8 cellular contexts compared by ENCODE assay signal in genomic region chr12:53999596-54000104, GRCh38. TPM values are rescaled to one million over a fixed set of nuclear protein-coding genes. Genes with fewer than 3 reads are reported as not detected.
A peak's percentile ranks its signal among the peaks of the same experiment; 100 is the strongest.
DNase-seq lines count a peak whose midpoint lies in the region; ATAC-seq and TF ChIP-seq lines count a peak whose summit lies in the region.

No MANE protein-coding gene starts in this region.

- H2AFZ ChIP-seq in neuron (ENCODE audit: low read depth, low read length): peak overlapping the region; percentile 57

- no peaks in the 10 kb centered on the region for H3K9me3 ChIP-seq in neuron (ENCODE audit: low read length)

- no peaks in the 10 kb centered on the region for H3K36me3 ChIP-seq in neuron (ENCODE audit: insufficient read depth, low read length)

- no peak for ATAC-seq in HG03457 (IDR thresholded peaks at IDR 0.05; ENCODE audit: unreplicated experiment)

- H3K36me3 Mint-ChIP-seq in brain: no peaks in the 10 kb centered on the region

- TF ChIP-seq CTCF in brain (conservative IDR thresholded peaks at IDR 0.05): no peak
- TF ChIP-seq CTCF in GM13976 (IDR thresholded peaks at IDR 0.05; ENCODE audit: borderline replicate concordance, control extremely low read depth, extremely low read depth, insufficient read depth, missing control alignments): no peak

- H3K27ac Mint-ChIP-seq in brain: peak overlapping the region in 3 of 5 experiments; percentile 57 to 97 (median 94)

- DNase-seq in ELR (ENCODE audit: low read depth) (peak; percentile 91), NCI-H1048 (lab: John Stamatoyannopoulos, UW) (peak; percentile 55), NOMO-1 treated with dmso at 0.1 percent for 144 hours (lab: John Stamatoyannopoulos, UW; ENCODE audit: unreplicated experiment) (no peak), amniotic stem cell (lab: John Stamatoyannopoulos, UW) (no peak), GM13976 (ENCODE audit: low spot score) (no peak)

- peaks cover 0 to 6% (median 0%) of the 10 kb centered on the region in 5 experiments for H3K9me3 Mint-ChIP-seq in brain

- peaks cover 7% of the 10 kb centered on the region for H3K4me1 ChIP-seq in neuron (ENCODE audit: insufficient read depth, low read length)

- in situ Hi-C loops in GM13976 (cut with MboI; ENCODE audit: low sequenced_read_pairs, unreplicated experiment): no loop called here

- H3K4me3 Mint-ChIP-seq in brain: peak overlapping the region; percentile 66 to 95 (median 78)

- peaks cover 100% of the 10 kb centered on the region for H3K27me3 Mint-ChIP-seq in brain

- H3K4me3 ChIP-seq in neuron (ENCODE audit: low read length): no peak overlapping the region

- peaks cover 99% of the 10 kb centered on the region for H3K27me3 ChIP-seq in neuron (ENCODE audit: insufficient read depth, low read length)

- peaks cover 22% of the 10 kb centered on the region for H3K4me1 Mint-ChIP-seq in brain

RNA-seq across cellular contexts. Expression of gene HOXC9, which starts 0.3 kb away (rescaled TPM):
- polyA plus RNA-seq in brain (ENCODE audit: insufficient read depth, low read depth, low replicate concordance): not detected

RNA-seq across cellular contexts. Expression of gene HOXC8, which starts 9.1 kb away (rescaled TPM):
- polyA plus RNA-seq in brain (ENCODE audit: insufficient read depth, low read depth, low replicate concordance): not detected

RNA-seq across cellular contexts. Expression of gene HOXC10, which starts 14.7 kb away (rescaled TPM):
- not detected for polyA plus RNA-seq in brain (ENCODE audit: insufficient read depth, low read depth, low replicate concordance)

RNA-seq across cellular contexts. Expression of gene HOTAIR, which starts 24.9 kb away (rescaled TPM):
- not detected for polyA plus RNA-seq in brain (ENCODE audit: insufficient read depth, low read depth, low replicate concordance)

RNA-seq across cellular contexts. Expression of gene HOXC11, which starts 26.7 kb away (rescaled TPM):
- polyA plus RNA-seq in brain (ENCODE audit: insufficient read depth, low read depth, low replicate concordance): not detected

Comparison
In these comparisons a context has a peak if more than half of its experiments do, and no peak if none do; other contexts are left out.
1. DNase-seq: peak in ELR (single experiment) and NCI-H1048 (single experiment); none in NOMO-1 treated with dmso at 0.1 percent for 144 hours (single experiment), amniotic stem cell (single experiment) and GM13976 (single experiment).